Comparison of ENCODE assay signal across 11 cellular contexts in the genomic region with DNA sequence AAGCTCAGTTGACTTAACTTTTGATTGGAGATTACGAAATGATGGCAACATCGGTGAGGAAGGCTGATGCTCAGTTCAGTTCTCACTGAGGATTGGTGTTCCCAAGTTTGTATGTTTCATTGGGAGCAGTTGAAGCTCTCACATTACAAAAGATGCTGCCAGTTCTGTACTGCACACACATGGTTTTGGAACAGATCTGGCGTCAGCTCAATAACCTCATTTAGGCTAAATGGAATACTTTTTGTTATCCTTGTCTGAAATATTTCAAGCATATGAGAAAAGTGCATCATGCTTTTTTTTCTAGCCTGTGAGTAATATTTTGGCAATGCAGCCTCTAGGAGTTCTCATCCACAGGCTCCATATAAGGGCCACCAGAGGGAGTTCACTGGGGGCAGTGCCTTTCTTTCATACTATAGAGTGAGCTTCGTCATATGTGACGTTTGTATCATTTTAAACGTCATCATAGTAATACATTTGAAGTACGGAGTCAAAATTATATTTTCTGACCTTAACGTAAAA. TPM values are rescaled to one million over a fixed set of nuclear protein-coding genes. Genes with fewer than 3 reads are reported as not detected.
A peak's percentile ranks its signal among the peaks of the same experiment; 100 is the strongest.
DNase-seq lines count a peak whose midpoint lies in the region; ATAC-seq and TF ChIP-seq lines count a peak whose summit lies in the region.
"Had no signal": no experiment of that assay in that cellular context is flagged by ENCODE, and none has a peak within 500 bp of the region (broad histone marks: within the 10 kb centered on the region; RNA-seq: fewer than 3 reads in every experiment).

No MANE protein-coding gene starts in this region.

- intact Hi-C loops in psoas muscle (cut with DNase I): no loop called here

- H3K4me1 ChIP-seq in SJSA1 (replicated peaks) (peaks cover 47% of the 10 kb centered on the region), psoas muscle (peaks cover 5% of the 10 kb centered on the region)

- H3K36me3 ChIP-seq in SJSA1 (no peaks in the 10 kb centered on the region), psoas muscle (ENCODE audit: insufficient read depth in 1 of 2, low read depth in 1 of 2) (no peaks in the 10 kb centered on the region)

- peak; percentile 80 for DNase-seq in ELR (ENCODE audit: low read depth)
- peak; percentile 78 to 83 for DNase-seq in SJSA1 (ENCODE audit: low read depth in 1 of 2, low spot score in 2 of 2)
- peak; percentile 88 for DNase-seq in fibroblast of villous mesenchyme (ENCODE audit: low read depth)
- DNase-seq in psoas muscle: no peak
- no peak for DNase-seq in activated T-cell treated with anti-CD3 and anti-CD28 coated beads, Interleukin-2, amount 50 U/mL, for 48 hours
- no peak for DNase-seq in pons (ENCODE audit: low spot score)
- DNase-seq: NCI-H446 had no signal

- no peaks in the 10 kb centered on the region for H3K27me3 ChIP-seq in SJSA1 (replicated peaks)
- no peaks in the 10 kb centered on the region for H3K27me3 ChIP-seq in psoas muscle (ENCODE audit: insufficient read depth in 3 of 3, low read length in 2 of 3)

- H3K4me3 ChIP-seq in SJSA1 (no peak overlapping the region), fibroblast of villous mesenchyme (ENCODE audit: low read depth, low read length) (no peak overlapping the region), psoas muscle (no peak overlapping the region)

- peak; percentile 45 to 65 (median 63) for ATAC-seq in psoas muscle
- ATAC-seq in HG03196 (IDR thresholded peaks at IDR 0.05; ENCODE audit: unreplicated experiment): no peak
- no peak for ATAC-seq in HG02970 (IDR thresholded peaks at IDR 0.05; ENCODE audit: low FRiP score, unreplicated experiment)
- ATAC-seq: stimulated activated effector memory CD8-positive, alpha-beta T cell treated with anti-CD3 and anti-CD28 coated beads, Interleukin-12 subunit alpha, Interleukin-12 subunit beta, amount 100 ng/mL, for 72 hours had no signal

- WGBS in psoas muscle, 3 donors: 48 to 59% (median 53%) methylated on average over 8 of the region's 8 CpGs

- TF ChIP-seq CTCF in fibroblast of villous mesenchyme (IDR thresholded peaks at IDR 0.05; ENCODE audit: insufficient read depth, low read depth, low read length) (peak; percentile 47), psoas muscle (IDR thresholded peaks at IDR 0.05) (peak; percentile 36)

- H3K9me3 ChIP-seq in SJSA1 (replicated peaks) (no peaks in the 10 kb centered on the region), psoas muscle (no peaks in the 10 kb centered on the region)

- H3K27ac ChIP-seq in SJSA1: peak overlapping the region; percentile 74
- peak overlapping the region; percentile 44 for H3K27ac ChIP-seq in psoas muscle
- H3K27ac ChIP-seq: VCaP had no signal

RNA-seq across cellular contexts. Expression of a gene that starts 4.1 kb away (rescaled TPM):
- 12.7 and 16.5 TPM in 2 replicates for total RNA-seq in SJSA1 (2014; rRNA removed; shearing (Covaris generic))
- total RNA-seq in fibroblast of villous mesenchyme: 0.32 and 0.43 TPM in 2 replicates
- total RNA-seq in psoas muscle: 1 to 10 TPM; 1.4 to 4.3 (median 3.0) TPM
- 1 to 10 TPM in 2 of 3 donors, under 1 TPM in 1; 0.75 to 1.1 (median 1.1) TPM for polyA plus RNA-seq in psoas muscle

Comparison
In these comparisons a context has a peak if more than half of its experiments do, and no peak if none do; other contexts are left out.
1. DNase-seq: peak in ELR (single experiment), SJSA1 (2 of 2) and fibroblast of villous mesenchyme (single experiment); none in psoas muscle (0 of 2), activated T-cell treated with anti-CD3 and anti-CD28 coated beads, Interleukin-2, amount 50 U/mL, for 48 hours (0 of 2) and pons (single experiment).
2. ATAC-seq: peak in psoas muscle (4 of 4); none in HG03196 (single experiment) and HG02970 (single experiment).